30 cellular contexts compared by ENCODE assay signal in the genomic region with DNA sequence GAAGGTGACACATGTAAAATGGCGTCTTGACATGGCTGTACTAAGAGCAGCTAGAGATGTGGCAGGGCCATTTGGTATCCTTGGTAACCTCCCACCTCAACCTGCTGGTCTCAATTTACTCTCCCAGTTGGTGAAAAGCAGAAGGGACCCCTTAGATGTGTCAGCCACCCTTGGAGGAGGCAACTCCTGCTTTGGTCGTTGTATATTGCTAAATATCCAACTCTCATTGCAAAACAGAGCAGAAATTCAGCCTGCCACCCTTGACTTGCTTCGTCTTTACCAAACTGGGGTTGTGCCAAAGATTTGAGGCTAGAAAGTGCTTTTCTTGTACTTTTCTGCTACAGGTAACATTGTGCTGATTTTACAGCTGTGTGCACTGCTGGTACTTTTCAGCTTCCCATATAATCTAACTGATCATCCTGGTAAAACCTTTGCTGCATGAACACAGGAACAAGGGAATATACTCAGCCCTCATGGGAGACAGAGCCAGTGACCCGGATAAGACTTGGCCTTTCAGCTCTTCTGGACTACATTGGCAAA. TPM values are rescaled to one million over a fixed set of nuclear protein-coding genes. Genes with fewer than 3 reads are reported as not detected.
"Had no signal": no experiment of that assay in that cellular context is flagged by ENCODE, and none has a peak within 500 bp of the region (broad histone marks: within the 10 kb centered on the region; RNA-seq: fewer than 3 reads in every experiment).

No MANE protein-coding gene starts in this region.

- H3K9me3 Mint-ChIP-seq: activated CD4-positive, alpha-beta memory T cell treated with anti-CD3 and anti-CD28 coated beads, Interleukin-2, amount 10 ng/mL, durations not matched to agents 7 days and 5 days; activated naive CD4-positive, alpha-beta T cell treated with anti-CD3 and anti-CD28 coated beads, Interleukin-2, amount 50 U/mL, for 24 hours; activated T-helper 1 cell treated with anti-CD3 and anti-CD28 coated beads, Interleukin-12 subunit alpha, Interleukin-12 subunit beta, Interleukin-2, Interleukin-4 antibody, amounts not matched to agents 30 ng/mL and 10 ng/mL and 1 ng/mL, durations not matched to agents 14 hours and 24 hours and 36 hours; brain; immature natural killer cell; mesothelial cell of epicardium; stimulated activated naive CD8-positive, alpha-beta T cell treated with anti-CD3 and anti-CD28 coated beads, Interleukin-15, Interleukin-2, amounts not matched to agents 100 ng/mL and 50 ng/mL, for 24 hours had no signal

- H2AFZ ChIP-seq: hepatocyte had no signal

- H3K27ac ChIP-seq: esophagus muscularis mucosa, hepatocyte, left ventricle myocardium inferior, neutrophil, pancreas, right lobe of liver, skin epidermis, tibial nerve had no signal

- H3K36me3 Mint-ChIP-seq: activated CD8-positive, alpha-beta memory T cell treated with anti-CD3 and anti-CD28 coated beads, Interleukin-2, amount 10 ng/mL, durations not matched to agents 7 days and 5 days; activated naive CD4-positive, alpha-beta T cell treated with anti-CD3 and anti-CD28 coated beads, Interleukin-2, amount 50 U/mL, for 24 hours; brain; immature natural killer cell; mesothelial cell of epicardium; naive thymus-derived CD8-positive, alpha-beta T cell had no signal

- DNase-seq: activated CD4-positive, alpha-beta memory T cell treated with anti-CD3 and anti-CD28 coated beads, Interleukin-2, amount 10 ng/mL, durations not matched to agents 7 days and 5 days; activated CD4-positive, alpha-beta T cell treated with anti-CD3 and anti-CD28 coated beads for 48 hours; activated CD8-positive, alpha-beta memory T cell treated with anti-CD3 and anti-CD28 coated beads, Interleukin-2, amount 10 ng/mL, durations not matched to agents 7 days and 5 days; activated gamma-delta T cell; anterior cingulate cortex; dermis blood vessel endothelial cell; effector memory CD4-positive, alpha-beta T cell; glutamatergic neuron; immature natural killer cell; kidney glomerular epithelial cell; left ventricle myocardium inferior; naive thymus-derived CD8-positive, alpha-beta T cell; pancreas; stimulated activated CD4-positive, alpha-beta T cell treated with anti-CD3 and anti-CD28 coated beads, Interleukin-1b, Interleukin-23, amount 100 ng/mL, for 48 hours; substantia nigra had no signal

- H3K4me2 ChIP-seq: hepatocyte had no signal

- H3K79me2 ChIP-seq: hepatocyte had no signal

- H3K27ac Mint-ChIP-seq: activated CD4-positive, alpha-beta memory T cell treated with anti-CD3 and anti-CD28 coated beads, Interleukin-2, amount 10 ng/mL, durations not matched to agents 7 days and 5 days; activated CD8-positive, alpha-beta memory T cell treated with anti-CD3 and anti-CD28 coated beads, Interleukin-2, amount 10 ng/mL, durations not matched to agents 7 days and 5 days; activated naive CD4-positive, alpha-beta T cell treated with anti-CD3 and anti-CD28 coated beads, Interleukin-2, amount 50 U/mL, for 24 hours; activated T-helper 1 cell treated with anti-CD3 and anti-CD28 coated beads, Interleukin-12 subunit alpha, Interleukin-12 subunit beta, Interleukin-2, Interleukin-4 antibody, amounts not matched to agents 30 ng/mL and 10 ng/mL and 1 ng/mL, durations not matched to agents 14 hours and 24 hours and 36 hours; immature natural killer cell; mesothelial cell of epicardium; naive thymus-derived CD8-positive, alpha-beta T cell; stimulated activated naive CD8-positive, alpha-beta T cell treated with anti-CD3 and anti-CD28 coated beads, Interleukin-15, Interleukin-2, amounts not matched to agents 100 ng/mL and 50 ng/mL, for 24 hours had no signal

- H3K27me3 ChIP-seq: esophagus muscularis mucosa, pancreas, right lobe of liver, tibial nerve had no signal

- H3K4me1 ChIP-seq: pancreas had no signal

- H3K9me3 ChIP-seq: esophagus muscularis mucosa, left ventricle myocardium inferior, neutrophil, pancreas, right lobe of liver, tibial nerve had no signal

- H3K36me3 ChIP-seq: esophagus muscularis mucosa, left ventricle myocardium inferior, neutrophil, pancreas, right lobe of liver, tibial nerve had no signal

- H3K4me3 Mint-ChIP-seq: activated CD4-positive, alpha-beta memory T cell treated with anti-CD3 and anti-CD28 coated beads, Interleukin-2, amount 10 ng/mL, durations not matched to agents 7 days and 5 days; activated CD8-positive, alpha-beta memory T cell treated with anti-CD3 and anti-CD28 coated beads, Interleukin-2, amount 10 ng/mL, durations not matched to agents 7 days and 5 days; activated naive CD4-positive, alpha-beta T cell treated with anti-CD3 and anti-CD28 coated beads, Interleukin-2, amount 50 U/mL, for 24 hours; activated T-helper 1 cell treated with anti-CD3 and anti-CD28 coated beads, Interleukin-12 subunit alpha, Interleukin-12 subunit beta, Interleukin-2, Interleukin-4 antibody, amounts not matched to agents 30 ng/mL and 10 ng/mL and 1 ng/mL, durations not matched to agents 14 hours and 24 hours and 36 hours; immature natural killer cell; mesothelial cell of epicardium; naive thymus-derived CD8-positive, alpha-beta T cell; stimulated activated naive CD8-positive, alpha-beta T cell treated with anti-CD3 and anti-CD28 coated beads, Interleukin-15, Interleukin-2, amounts not matched to agents 100 ng/mL and 50 ng/mL, for 24 hours had no signal

- H3K4me3 ChIP-seq: esophagus muscularis mucosa, hepatocyte, left ventricle myocardium inferior, pancreas, right lobe of liver, skin epidermis, tibial nerve had no signal

RNA-seq across cellular contexts. Expression of a gene that starts 2.1 kb away (rescaled TPM):
- total RNA-seq: naive thymus-derived CD8-positive, alpha-beta T cell had no signal

RNA-seq across cellular contexts. Expression of a gene that starts 16.4 kb away (rescaled TPM):
- total RNA-seq: activated CD8-positive, alpha-beta memory T cell treated with anti-CD3 and anti-CD28 coated beads, Interleukin-2, amount 10 ng/mL, durations not matched to agents 7 days and 5 days; activated T-helper 1 cell treated with anti-CD3 and anti-CD28 coated beads, Interleukin-12 subunit alpha, Interleukin-12 subunit beta, Interleukin-2, Interleukin-4 antibody, amounts not matched to agents 30 ng/mL and 10 ng/mL and 1 ng/mL, durations not matched to agents 14 hours and 24 hours and 36 hours; cardiac septum; dermis blood vessel endothelial cell; esophagus muscularis mucosa; frontal cortex; hepatocyte; left ventricle myocardium inferior; lung microvascular endothelial cell; mesothelial cell of epicardium; naive thymus-derived CD8-positive, alpha-beta T cell; pancreas; pulmonary artery endothelial cell; right lobe of liver had no signal
